Comparison of ENCODE assay signal across 1 cellular context in the genomic region with DNA sequence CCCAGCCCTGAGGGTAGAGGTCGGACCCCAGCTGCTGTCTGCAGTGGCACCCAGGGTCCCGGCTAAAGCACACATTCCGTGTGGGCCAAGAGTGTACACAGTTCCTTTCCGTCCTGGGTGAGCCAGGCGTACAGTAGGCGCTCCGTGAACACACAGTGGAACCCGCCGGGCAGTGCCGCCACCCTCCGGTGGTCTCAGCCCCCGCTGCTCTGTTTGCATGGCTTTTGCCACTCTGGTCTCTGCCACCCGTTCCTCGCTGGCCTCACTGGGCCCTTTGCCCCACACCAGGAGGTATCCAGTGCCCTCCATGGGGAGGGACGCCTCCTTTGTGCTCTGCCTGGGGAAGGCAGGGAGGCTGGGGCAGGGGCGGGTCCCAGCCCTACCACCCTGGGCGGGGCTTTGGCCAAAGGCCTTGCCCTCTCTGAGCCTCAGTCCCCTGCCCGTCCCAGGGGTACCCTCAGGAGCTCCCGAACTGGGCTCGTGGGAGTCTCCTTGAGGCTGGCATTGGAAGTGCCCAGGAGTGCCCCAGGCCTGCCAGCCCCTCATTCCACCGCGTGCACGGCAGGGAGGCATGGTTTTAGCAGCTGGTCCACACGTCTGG.
TF ChIP-seq lines count a peak whose summit lies in the region.

No MANE protein-coding gene starts in this region.

TF ChIP-seq in IMR-90, 13 proteins besides CTCF, POLR2A, EP300 and RAD21:
- no peak for TF ChIP-seq CHD1 (IDR thresholded peaks at IDR 0.05; ENCODE audit: low read depth, low read length)
- TF ChIP-seq RCOR1 (IDR thresholded peaks at IDR 0.05; ENCODE audit: insufficient replicate concordance, low read length), result no peak
- TF ChIP-seq NFE2L2 (IDR thresholded peaks at IDR 0.05; ENCODE audit: low read depth, low read length), result no peak
- no peak for TF ChIP-seq MXI1 (IDR thresholded peaks at IDR 0.05; ENCODE audit: borderline replicate concordance, low read depth, low read length)
- TF ChIP-seq, protein P1, sequence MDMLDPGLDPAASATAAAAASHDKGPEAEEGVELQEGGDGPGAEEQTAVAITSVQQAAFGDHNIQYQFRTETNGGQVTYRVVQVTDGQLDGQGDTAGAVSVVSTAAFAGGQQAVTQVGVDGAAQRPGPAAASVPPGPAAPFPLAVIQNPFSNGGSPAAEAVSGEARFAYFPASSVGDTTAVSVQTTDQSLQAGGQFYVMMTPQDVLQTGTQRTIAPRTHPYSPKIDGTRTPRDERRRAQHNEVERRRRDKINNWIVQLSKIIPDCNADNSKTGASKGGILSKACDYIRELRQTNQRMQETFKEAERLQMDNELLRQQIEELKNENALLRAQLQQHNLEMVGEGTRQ (IDR thresholded peaks at IDR 0.05; ENCODE audit: low read depth, low read length), result no peak
- TF ChIP-seq CEBPB (IDR thresholded peaks at IDR 0.05; ENCODE audit: low read depth, low read length), result no peak
- TF ChIP-seq SMC3 (IDR thresholded peaks at IDR 0.05; ENCODE audit: low read depth, low read length), result no peak
- no peak for TF ChIP-seq BHLHE40 (IDR thresholded peaks at IDR 0.05; ENCODE audit: low read depth, low read length)
- TF ChIP-seq FOS (IDR thresholded peaks at IDR 0.05; ENCODE audit: low read depth, low read length), result no peak
- TF ChIP-seq RFX5 (IDR thresholded peaks at IDR 0.05; ENCODE audit: low read depth, low read length), result no peak
- no peak for TF ChIP-seq MAFK (IDR thresholded peaks at IDR 0.05; ENCODE audit: low read depth, low read length)
- TF ChIP-seq, protein P2, sequence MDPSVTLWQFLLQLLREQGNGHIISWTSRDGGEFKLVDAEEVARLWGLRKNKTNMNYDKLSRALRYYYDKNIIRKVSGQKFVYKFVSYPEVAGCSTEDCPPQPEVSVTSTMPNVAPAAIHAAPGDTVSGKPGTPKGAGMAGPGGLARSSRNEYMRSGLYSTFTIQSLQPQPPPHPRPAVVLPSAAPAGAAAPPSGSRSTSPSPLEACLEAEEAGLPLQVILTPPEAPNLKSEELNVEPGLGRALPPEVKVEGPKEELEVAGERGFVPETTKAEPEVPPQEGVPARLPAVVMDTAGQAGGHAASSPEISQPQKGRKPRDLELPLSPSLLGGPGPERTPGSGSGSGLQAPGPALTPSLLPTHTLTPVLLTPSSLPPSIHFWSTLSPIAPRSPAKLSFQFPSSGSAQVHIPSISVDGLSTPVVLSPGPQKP (IDR thresholded peaks at IDR 0.05; ENCODE audit: borderline replicate concordance, low read depth, low read length), result no peak
- no peak for TF ChIP-seq MAZ (IDR thresholded peaks at IDR 0.05; ENCODE audit: borderline replicate concordance, low read depth, low read length)
TF ChIP-seq in IMR-90: peak in this region for 0.
